Comparison of ENCODE assay signal across 10 cellular contexts in the genomic region with DNA sequence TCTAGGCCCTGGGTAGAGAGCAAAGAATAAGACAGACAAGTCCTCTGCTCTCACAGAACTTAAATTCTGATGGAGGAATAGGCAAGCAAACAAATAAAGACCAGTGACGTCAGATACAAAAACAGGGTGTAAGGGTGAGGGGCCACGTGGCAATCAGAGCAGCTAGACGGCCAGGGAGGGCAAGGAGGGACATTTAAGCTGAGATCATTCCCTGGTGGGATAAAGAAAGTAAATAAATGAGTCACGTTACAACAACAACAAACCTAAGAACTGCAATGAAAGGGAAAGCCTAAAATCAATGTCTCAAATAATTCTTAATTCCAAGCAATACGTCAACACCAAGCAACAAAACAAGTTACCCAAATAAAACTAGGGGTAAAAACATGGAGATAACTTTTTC. TPM values are rescaled to one million over a fixed set of nuclear protein-coding genes. Genes with fewer than 3 reads are reported as not detected.
DNase-seq lines count a peak whose midpoint lies in the region; ATAC-seq, FAIRE-seq and TF ChIP-seq lines count a peak whose summit lies in the region.
"Had no signal": no experiment of that assay in that cellular context is flagged by ENCODE, and none has a peak within 500 bp of the region (broad histone marks: within the 10 kb centered on the region; RNA-seq: fewer than 3 reads in every experiment).

No MANE protein-coding gene starts in this region.

- peak overlapping the region; percentile 34 for H3K27ac Mint-ChIP-seq in CD8-positive, alpha-beta T cell

- H3K36me3 Mint-ChIP-seq in CD8-positive, alpha-beta T cell = peaks cover 89% of the 10 kb centered on the region

- intact Hi-C loops in CD8-positive, alpha-beta T cell (cut with DNase I, micrococcal nuclease) = no loop called here
- intact Hi-C loops in pancreas (cut with DNase I) = no loop called here

- TF ChIP-seq CTCF in CD8-positive, alpha-beta T cell (IDR thresholded peaks at IDR 0.05) = no peak
- no peak for TF ChIP-seq CTCF in pancreas (IDR thresholded peaks at IDR 0.05)

- H3K9me3 ChIP-seq in CD8-positive, alpha-beta T cell (ENCODE audit: low read length) = no peaks in the 10 kb centered on the region
- no peaks in the 10 kb centered on the region for H3K9me3 ChIP-seq in esophagus (ENCODE audit: control insufficient read depth in 2 of 2, insufficient read depth in 1 of 2, low read depth in 1 of 2, low read length in 1 of 2)
- no peaks in the 10 kb centered on the region for H3K9me3 ChIP-seq in pancreas

- 61 to 66% methylated on average over 5 of the region's 5 CpGs for WGBS in esophagus, 2 donors
- WGBS in pancreas, 2 donors = 31 to 38% methylated on average over 5 of the region's 5 CpGs

- FAIRE-seq in pancreas (lab: Jason Lieb, UNC) = no peak

- H3K9me3 Mint-ChIP-seq in CD8-positive, alpha-beta T cell = no peaks in the 10 kb centered on the region

- no peak overlapping the region for H3K4me3 ChIP-seq in CD8-positive, alpha-beta T cell (ENCODE audit: low read depth, low read length)
- H3K4me3 ChIP-seq in esophagus (ENCODE audit: low read depth in 1 of 2, low read length in 2 of 2) = no peak overlapping the region
- no peak overlapping the region for H3K4me3 ChIP-seq in pancreas
- H3K4me3 ChIP-seq in H7 (ENCODE audit: insufficient read depth, low read depth, low read length) = no peak overlapping the region

- H3K27ac ChIP-seq in CD8-positive, alpha-beta T cell (ENCODE audit: low read depth, low read length) = no peak overlapping the region
- H3K27ac ChIP-seq in esophagus (ENCODE audit: low read depth in 2 of 2, low read length in 1 of 2) (peak overlapping the region; percentile 64 to 89), pancreas (peak overlapping the region; percentile 29 to 74 (median 46))

- no peaks in the 10 kb centered on the region for H3K27me3 Mint-ChIP-seq in CD8-positive, alpha-beta T cell (ENCODE audit: low read depth)

- H3K4me1 Mint-ChIP-seq in CD8-positive, alpha-beta T cell (ENCODE audit: low read depth) = peaks cover 42% of the 10 kb centered on the region

- DNase-seq in CD8-positive, alpha-beta T cell = no peak
- DNase-seq in pancreas (peak in 1 of 6 donors; percentile 45), H7 (no peak), glomerular visceral epithelial cell (ENCODE audit: extremely low spot score) (no peak)
- DNase-seq: DMS79 treated with DMSO at 0.1 percent for 48 hours, occipital lobe had no signal

- ATAC-seq in CD8-positive, alpha-beta T cell = no peak
- ATAC-seq in pancreas = peak; percentile 62 to 79 (median 66)
- no peak for ATAC-seq in HG02840 (IDR thresholded peaks at IDR 0.05; ENCODE audit: low FRiP score, unreplicated experiment)
- no peak for ATAC-seq in GM21367 (IDR thresholded peaks at IDR 0.05; ENCODE audit: unreplicated experiment)

- no peaks in the 10 kb centered on the region for H3K27me3 ChIP-seq in CD8-positive, alpha-beta T cell (ENCODE audit: insufficient read depth, low read length)
- H3K27me3 ChIP-seq in esophagus (ENCODE audit: control insufficient read depth in 1 of 2, insufficient read depth in 2 of 2, low read length in 2 of 2) (no peaks in the 10 kb centered on the region), pancreas (no peaks in the 10 kb centered on the region), H7 (ENCODE audit: control insufficient read depth, insufficient read depth, low read length) (no peaks in the 10 kb centered on the region)

- H3K4me3 Mint-ChIP-seq in CD8-positive, alpha-beta T cell = no peak overlapping the region

- H3K4me1 ChIP-seq in CD8-positive, alpha-beta T cell (ENCODE audit: insufficient read depth, low read length) = peaks cover 25% of the 10 kb centered on the region
- peaks cover 0 to 5% of the 10 kb centered on the region in 2 donors for H3K4me1 ChIP-seq in esophagus (ENCODE audit: control insufficient read depth in 2 of 2, insufficient read depth in 2 of 2, low read length in 1 of 2)
- peaks cover 28 to 32% (median 28%) of the 10 kb centered on the region in 3 donors for H3K4me1 ChIP-seq in pancreas

- POLR2A ChIA-PET in CD8-positive, alpha-beta T cell (lab: Charles Lee) = no interaction called here

- CTCF ChIA-PET in CD8-positive, alpha-beta T cell (lab: Charles Lee) = interaction anchor here (0.7 kb wide), 1 partner anchor 185 kb away, joined by 3 read pairs; no protein-coding TSS in a partner anchor

- H3K36me3 ChIP-seq in CD8-positive, alpha-beta T cell (ENCODE audit: insufficient read depth, low read length) = peaks cover 48% of the 10 kb centered on the region
- H3K36me3 ChIP-seq in esophagus (ENCODE audit: control insufficient read depth in 2 of 2, insufficient read depth in 2 of 2, low read length in 1 of 2) = peaks cover 12 to 13% of the 10 kb centered on the region in 2 donors
- H3K36me3 ChIP-seq in pancreas = peaks cover 0 to 43% (median 6%) of the 10 kb centered on the region in 3 donors
- H3K36me3 ChIP-seq in H7 (replicated peaks; ENCODE audit: control insufficient read depth, insufficient read depth, low read length) = peaks cover 5% of the 10 kb centered on the region

TF ChIP-seq in PFSK-1, 5 proteins besides CTCF, POLR2A, EP300 and RAD21:
- TF ChIP-seq TAF1 (IDR thresholded peaks at IDR 0.05; ENCODE audit: borderline replicate concordance, insufficient read depth, low read length) (no peak), FOXP2 (optimal IDR thresholded peaks at IDR 0.05; ENCODE audit: borderline replicate concordance, extremely low read depth, extremely low read length, insufficient read depth) (peak; percentile 13)

RNA-seq across cellular contexts. Expression of a gene that starts 21.8 kb away (rescaled TPM):
- 10 to 100 TPM; 14.2 to 14.8 TPM for total RNA-seq in CD8-positive, alpha-beta T cell
- polyA plus RNA-seq in PFSK-1 (2012; ENCODE audit: insufficient read length, low read depth) = 5.9 TPM
- polyA plus RNA-seq in esophagus = 10 to 100 TPM; 41.1 to 70.8 TPM
- total RNA-seq in pancreas = 10 to 100 TPM; 11.9 to 15.9 (median 13.8) TPM
- polyA plus RNA-seq in pancreas = 10 to 100 TPM in 1 of 2 donors, 1 to 10 TPM in 1; 7.0 to 11.9 TPM
- 24.0 and 42.9 TPM in 2 replicates for total RNA-seq in H7 (2014; rRNA removed; shearing (Covaris generic))

RNA-seq across cellular contexts. Expression of a gene that starts 40.8 kb away (rescaled TPM):
- 1 to 10 TPM; 7.6 to 9.2 TPM for total RNA-seq in CD8-positive, alpha-beta T cell
- 19.3 TPM for polyA plus RNA-seq in PFSK-1 (2012; ENCODE audit: insufficient read length, low read depth)
- polyA plus RNA-seq in esophagus = 10 to 100 TPM; 14.9 to 34.2 TPM
- total RNA-seq in pancreas = 10 to 100 TPM in 1 of 6 donors, 1 to 10 TPM in 5; 3.9 to 16.4 (median 6.7) TPM
- 10 to 100 TPM in 1 of 2 donors, 1 to 10 TPM in 1; 8.1 to 10.6 TPM for polyA plus RNA-seq in pancreas
- total RNA-seq in H7 (2014; rRNA removed; shearing (Covaris generic)) = 6.8 and 8.1 TPM in 2 replicates

Comparison
In these comparisons a context has a peak if more than half of its experiments do, and no peak if none do; other contexts are left out.
1. ATAC-seq: peak in pancreas (4 of 4); none in CD8-positive, alpha-beta T cell (single experiment), HG02840 (single experiment) and GM21367 (single experiment).